In the genomic region with DNA sequence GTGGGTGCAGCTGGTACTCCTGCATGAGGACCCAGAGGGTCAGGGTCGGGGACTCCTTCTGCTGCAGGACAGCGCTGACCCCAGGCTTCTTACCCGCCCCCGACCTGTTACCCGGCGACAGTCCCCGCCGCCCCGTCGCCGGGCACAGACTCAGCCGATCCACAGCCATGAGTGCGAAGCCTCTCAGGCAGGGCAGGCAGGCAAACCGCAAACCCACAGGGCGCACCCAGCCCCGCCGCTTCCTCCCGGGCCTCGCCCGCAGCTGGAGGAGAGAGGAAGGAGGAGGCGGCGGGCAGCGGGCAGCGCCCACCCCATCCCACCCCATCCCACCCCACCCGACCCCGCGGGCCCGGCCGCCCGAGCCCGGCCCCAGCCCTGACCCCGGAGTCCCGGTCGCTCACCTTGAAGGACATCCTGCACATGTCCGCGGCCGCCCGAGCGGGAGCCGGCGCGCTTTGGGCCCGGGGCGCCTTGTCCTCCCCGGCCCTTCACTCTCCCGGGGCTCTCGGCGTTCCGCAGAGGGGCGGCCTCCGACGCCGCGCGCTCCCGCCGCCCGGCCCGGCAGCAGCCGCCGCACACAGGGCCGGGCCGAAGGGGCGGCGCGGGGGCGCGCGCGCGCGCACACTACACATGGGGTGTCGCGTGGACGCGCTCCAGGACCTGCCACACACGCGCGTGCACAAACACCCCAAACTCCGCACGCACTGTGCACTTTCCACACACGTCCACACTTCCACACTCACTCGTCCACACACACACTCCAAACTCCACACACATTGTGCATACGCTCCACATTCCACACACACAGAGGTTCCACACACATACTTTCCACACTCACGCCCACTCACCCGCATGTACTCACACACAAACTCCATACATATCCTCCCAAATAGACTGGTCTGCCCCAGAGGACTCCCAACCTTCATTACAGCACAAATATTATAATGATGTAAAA, we compare ENCODE assay signal across 8 cellular contexts. TPM values are rescaled to one million over a fixed set of nuclear protein-coding genes. Genes with fewer than 3 reads are reported as not detected.
DNase-seq lines count a peak whose midpoint lies in the region; ATAC-seq, FAIRE-seq and TF ChIP-seq lines count a peak whose summit lies in the region.

A gene with protein sequence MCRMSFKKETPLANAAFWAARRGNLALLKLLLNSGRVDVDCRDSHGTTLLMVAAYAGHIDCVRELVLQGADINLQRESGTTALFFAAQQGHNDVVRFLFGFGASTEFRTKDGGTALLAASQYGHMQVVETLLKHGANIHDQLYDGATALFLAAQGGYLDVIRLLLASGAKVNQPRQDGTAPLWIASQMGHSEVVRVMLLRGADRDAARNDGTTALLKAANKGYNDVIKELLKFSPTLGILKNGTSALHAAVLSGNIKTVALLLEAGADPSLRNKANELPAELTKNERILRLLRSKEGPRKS (minus strand): TSS at position 603 of the 955 bp plus-strand sequence. CDS start 181 bp downstream, at position 422.

- CTCF ChIA-PET in WTC11 (lab: Charles Lee) = interaction anchor here (0.7 to 1.2 kb wide), 3 partner anchors 9 to 225 kb away, joined by 3 to 4 read pairs (median 3); no protein-coding TSS in a partner anchor

- peaks cover 24% of the 10 kb centered on the region for H3K27me3 Mint-ChIP-seq in WTC11 (ENCODE audit: low read depth)
- peaks cover 39% of the 10 kb centered on the region for H3K27me3 Mint-ChIP-seq in central memory CD8-positive, alpha-beta T cell

- no peaks in the 10 kb centered on the region for H3K36me3 Mint-ChIP-seq in WTC11
- H3K36me3 Mint-ChIP-seq in central memory CD8-positive, alpha-beta T cell (ENCODE audit: insufficient read depth) = peaks cover 3% of the 10 kb centered on the region

- H3K4me3 Mint-ChIP-seq in WTC11 = peak within 1 kb of the TSS; percentile 76
- peak within 1 kb of the TSS; percentile 82 for H3K4me3 Mint-ChIP-seq in central memory CD8-positive, alpha-beta T cell

- peak; percentile 89 for ATAC-seq in WTC11
- peak; percentile 86 for ATAC-seq in central memory CD8-positive, alpha-beta T cell (replicated peaks; ENCODE audit: extremely low read depth, poor library complexity, severe bottlenecking)
- no peak for ATAC-seq in HG03520 (IDR thresholded peaks at IDR 0.05; ENCODE audit: unreplicated experiment)
- ATAC-seq in HG03571 (IDR thresholded peaks at IDR 0.05; ENCODE audit: unreplicated experiment) = no peak

- POLR2A ChIA-PET in WTC11 (lab: Charles Lee) = no interaction called here

- H3K27ac Mint-ChIP-seq in WTC11 = no peak within 1 kb of the TSS
- peak within 1 kb of the TSS; percentile 24 for H3K27ac Mint-ChIP-seq in central memory CD8-positive, alpha-beta T cell (ENCODE audit: low read depth)

- H3K9me3 Mint-ChIP-seq in WTC11 = no peaks in the 10 kb centered on the region
- no peaks in the 10 kb centered on the region for H3K9me3 Mint-ChIP-seq in central memory CD8-positive, alpha-beta T cell

- DNase-seq in D721Med (ENCODE audit: insufficient read length, low spot score) = peak; percentile 60
- DNase-seq in HTR-8/SVneo (ENCODE audit: insufficient read length, low spot score) = peak; percentile 36
- peak; percentile 69 for DNase-seq in WTC11 (ENCODE audit: low spot score)
- DNase-seq in central memory CD8-positive, alpha-beta T cell (ENCODE audit: low spot score in 2 of 2) = peak; percentile 31 to 32
- peak; percentile 70 for DNase-seq in left kidney (ENCODE audit: low read depth, low spot score)
- peak; percentile 45 for DNase-seq in stimulated activated CD4-positive, alpha-beta T cell treated with anti-CD3 and anti-CD28 coated beads, Interleukin-4, amount 100 ng/mL, for 24 hours

- peaks cover 34% of the 10 kb centered on the region for H3K4me1 Mint-ChIP-seq in WTC11
- H3K4me1 Mint-ChIP-seq in central memory CD8-positive, alpha-beta T cell = peaks cover 25% of the 10 kb centered on the region

- no peak for TF ChIP-seq CTCF in D721Med (IDR thresholded peaks at IDR 0.05; ENCODE audit: insufficient read depth, missing control alignments)
- TF ChIP-seq CTCF in WTC11 (IDR thresholded peaks at IDR 0.05) = no peak

- FAIRE-seq in D721Med (lab: Jason Lieb, UNC) (no peak), HTR-8/SVneo (lab: Jason Lieb, UNC) (no peak)

TF ChIP-seq in WTC11, 78 proteins besides CTCF, POLR2A, EP300 and RAD21:
- TF ChIP-seq, protein P1, sequence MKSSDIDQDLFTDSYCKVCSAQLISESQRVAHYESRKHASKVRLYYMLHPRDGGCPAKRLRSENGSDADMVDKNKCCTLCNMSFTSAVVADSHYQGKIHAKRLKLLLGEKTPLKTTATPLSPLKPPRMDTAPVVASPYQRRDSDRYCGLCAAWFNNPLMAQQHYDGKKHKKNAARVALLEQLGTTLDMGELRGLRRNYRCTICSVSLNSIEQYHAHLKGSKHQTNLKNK (CRISPR knock-in tag; IDR thresholded peaks at IDR 0.05) = no peak
- TF ChIP-seq, protein P2, sequence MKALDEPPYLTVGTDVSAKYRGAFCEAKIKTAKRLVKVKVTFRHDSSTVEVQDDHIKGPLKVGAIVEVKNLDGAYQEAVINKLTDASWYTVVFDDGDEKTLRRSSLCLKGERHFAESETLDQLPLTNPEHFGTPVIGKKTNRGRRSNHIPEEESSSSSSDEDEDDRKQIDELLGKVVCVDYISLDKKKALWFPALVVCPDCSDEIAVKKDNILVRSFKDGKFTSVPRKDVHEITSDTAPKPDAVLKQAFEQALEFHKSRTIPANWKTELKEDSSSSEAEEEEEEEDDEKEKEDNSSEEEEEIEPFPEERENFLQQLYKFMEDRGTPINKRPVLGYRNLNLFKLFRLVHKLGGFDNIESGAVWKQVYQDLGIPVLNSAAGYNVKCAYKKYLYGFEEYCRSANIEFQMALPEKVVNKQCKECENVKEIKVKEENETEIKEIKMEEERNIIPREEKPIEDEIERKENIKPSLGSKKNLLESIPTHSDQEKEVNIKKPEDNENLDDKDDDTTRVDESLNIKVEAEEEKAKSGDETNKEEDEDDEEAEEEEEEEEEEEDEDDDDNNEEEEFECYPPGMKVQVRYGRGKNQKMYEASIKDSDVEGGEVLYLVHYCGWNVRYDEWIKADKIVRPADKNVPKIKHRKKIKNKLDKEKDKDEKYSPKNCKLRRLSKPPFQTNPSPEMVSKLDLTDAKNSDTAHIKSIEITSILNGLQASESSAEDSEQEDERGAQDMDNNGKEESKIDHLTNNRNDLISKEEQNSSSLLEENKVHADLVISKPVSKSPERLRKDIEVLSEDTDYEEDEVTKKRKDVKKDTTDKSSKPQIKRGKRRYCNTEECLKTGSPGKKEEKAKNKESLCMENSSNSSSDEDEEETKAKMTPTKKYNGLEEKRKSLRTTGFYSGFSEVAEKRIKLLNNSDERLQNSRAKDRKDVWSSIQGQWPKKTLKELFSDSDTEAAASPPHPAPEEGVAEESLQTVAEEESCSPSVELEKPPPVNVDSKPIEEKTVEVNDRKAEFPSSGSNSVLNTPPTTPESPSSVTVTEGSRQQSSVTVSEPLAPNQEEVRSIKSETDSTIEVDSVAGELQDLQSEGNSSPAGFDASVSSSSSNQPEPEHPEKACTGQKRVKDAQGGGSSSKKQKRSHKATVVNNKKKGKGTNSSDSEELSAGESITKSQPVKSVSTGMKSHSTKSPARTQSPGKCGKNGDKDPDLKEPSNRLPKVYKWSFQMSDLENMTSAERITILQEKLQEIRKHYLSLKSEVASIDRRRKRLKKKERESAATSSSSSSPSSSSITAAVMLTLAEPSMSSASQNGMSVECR (CRISPR knock-in tag; IDR thresholded peaks at IDR 0.05; ENCODE audit: borderline replicate concordance) = no peak
- TF ChIP-seq EMX1 (CRISPR knock-in tag; IDR thresholded peaks at IDR 0.05) (no peak), ELF4 (CRISPR knock-in tag; IDR thresholded peaks at IDR 0.05; ENCODE audit: low read depth) (no peak), PRRX2 (CRISPR knock-in tag; IDR thresholded peaks at IDR 0.05) (no peak), ZNF396 (CRISPR knock-in tag; IDR thresholded peaks at IDR 0.05; ENCODE audit: borderline replicate concordance) (no peak)
- TF ChIP-seq, protein P3, sequence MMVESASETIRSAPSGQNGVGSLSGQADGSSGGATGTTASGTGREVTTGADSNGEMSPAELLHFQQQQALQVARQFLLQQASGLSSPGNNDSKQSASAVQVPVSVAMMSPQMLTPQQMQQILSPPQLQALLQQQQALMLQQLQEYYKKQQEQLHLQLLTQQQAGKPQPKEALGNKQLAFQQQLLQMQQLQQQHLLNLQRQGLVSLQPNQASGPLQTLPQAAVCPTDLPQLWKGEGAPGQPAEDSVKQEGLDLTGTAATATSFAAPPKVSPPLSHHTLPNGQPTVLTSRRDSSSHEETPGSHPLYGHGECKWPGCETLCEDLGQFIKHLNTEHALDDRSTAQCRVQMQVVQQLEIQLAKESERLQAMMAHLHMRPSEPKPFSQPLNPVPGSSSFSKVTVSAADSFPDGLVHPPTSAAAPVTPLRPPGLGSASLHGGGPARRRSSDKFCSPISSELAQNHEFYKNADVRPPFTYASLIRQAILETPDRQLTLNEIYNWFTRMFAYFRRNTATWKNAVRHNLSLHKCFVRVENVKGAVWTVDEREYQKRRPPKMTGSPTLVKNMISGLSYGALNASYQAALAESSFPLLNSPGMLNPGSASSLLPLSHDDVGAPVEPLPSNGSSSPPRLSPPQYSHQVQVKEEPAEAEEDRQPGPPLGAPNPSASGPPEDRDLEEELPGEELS (CRISPR knock-in tag; IDR thresholded peaks at IDR 0.05) = no peak

RNA-seq across cellular contexts. Expression of the gene that starts here (rescaled TPM):
- total RNA-seq in WTC11 (2021) = 3.3 to 4.9 TPM (median 3.7 TPM) in 3 replicates

Comparison
In these comparisons a context has a peak if more than half of its experiments do, and no peak if none do; other contexts are left out.
1. ATAC-seq: peak in WTC11 (single experiment) and central memory CD8-positive, alpha-beta T cell (single experiment); none in HG03520 (single experiment) and HG03571 (single experiment).
2. Peak in every context shown above with its lines, with median percentiles within 50 percentile points of each other: DNase-seq.